In the genomic region with DNA sequence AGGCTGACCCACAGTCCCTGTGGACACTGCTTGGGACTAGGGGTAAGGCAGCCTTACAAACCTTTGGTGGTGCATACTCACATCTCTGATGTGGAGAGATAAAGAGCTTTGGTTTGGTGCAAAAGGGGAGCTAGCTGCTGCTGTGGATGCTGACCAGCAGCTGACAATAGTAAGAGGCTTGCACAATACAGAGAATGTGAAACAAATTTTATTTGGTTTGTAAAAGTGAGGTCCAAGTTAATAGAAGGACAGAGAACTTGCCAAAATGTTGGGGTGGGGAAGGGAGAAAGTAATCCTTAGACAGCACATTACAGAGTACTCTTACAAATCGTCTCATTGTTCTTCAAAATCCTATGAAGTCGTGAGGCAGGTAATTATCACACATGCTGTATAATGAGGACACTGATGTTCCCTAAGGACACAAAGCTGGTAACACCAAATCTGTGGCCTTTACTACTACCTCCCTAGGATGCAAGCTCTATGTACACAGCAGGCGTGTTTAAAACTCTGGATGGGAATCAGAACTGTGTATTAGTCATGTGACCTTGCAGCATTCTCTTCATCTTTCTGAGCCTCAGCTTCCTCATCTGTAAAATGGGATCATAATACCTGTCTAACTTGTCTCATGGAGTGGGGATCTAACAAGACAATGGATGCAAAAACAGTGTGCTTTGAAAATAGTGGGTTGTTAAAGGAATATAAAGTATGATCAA, we compare ENCODE assay signal across 20 cellular contexts. TPM values are rescaled to one million over a fixed set of nuclear protein-coding genes. Genes with fewer than 3 reads are reported as not detected.
A peak's percentile ranks its signal among the peaks of the same experiment; 100 is the strongest.
DNase-seq lines count a peak whose midpoint lies in the region; ATAC-seq, FAIRE-seq and TF ChIP-seq lines count a peak whose summit lies in the region.
"Had no signal": no experiment of that assay in that cellular context is flagged by ENCODE, and none has a peak within 500 bp of the region (broad histone marks: within the 10 kb centered on the region; RNA-seq: fewer than 3 reads in every experiment).

No MANE protein-coding gene starts in this region.

- no peak overlapping the region for H3K4me3 ChIP-seq in cardiac muscle cell
- no peak overlapping the region for H3K4me3 ChIP-seq in right cardiac atrium (ENCODE audit: low read length)
- H3K4me3 ChIP-seq in H1 (ENCODE audit: extremely low read depth in 1 of 4, insufficient read depth in 2 of 4, low read depth in 3 of 4, low read length in 4 of 4), result no peak overlapping the region
- H3K4me3 ChIP-seq: BLaER1, GM12878, Peyer's patch had no signal

- no peaks in the 10 kb centered on the region for H3K36me3 Mint-ChIP-seq in glutamatergic neuron (ENCODE audit: unreplicated experiment)
- H3K36me3 Mint-ChIP-seq in stimulated activated memory B cell treated with anti-CD40 and anti-IgM and Interleukin-4, amounts not matched to agents 10 μg/mL and 1 μg/mL and 100 μg/mL, for 72 hours, result peaks cover 24% of the 10 kb centered on the region

- no peak overlapping the region for H3K4me2 ChIP-seq in H1 (ENCODE audit: insufficient read depth in 1 of 2, low read depth in 2 of 2, low read length in 2 of 2)
- H3K4me2 ChIP-seq: BLaER1 had no signal

- H4K91ac ChIP-seq in H1 (replicated peaks; ENCODE audit: insufficient read length, low read length), result no peak overlapping the region

- H2BK12ac ChIP-seq in H1 (ENCODE audit: low read depth, low read length), result no peak overlapping the region

- H2BK20ac ChIP-seq in H1 (ENCODE audit: low read length), result no peak overlapping the region

- H3K4me1 Mint-ChIP-seq in glutamatergic neuron (ENCODE audit: low read depth, unreplicated experiment), result peaks cover 27% of the 10 kb centered on the region
- peaks cover 38% of the 10 kb centered on the region for H3K4me1 Mint-ChIP-seq in stimulated activated memory B cell treated with anti-CD40 and anti-IgM and Interleukin-4, amounts not matched to agents 10 μg/mL and 1 μg/mL and 100 μg/mL, for 72 hours

- CTCF ChIA-PET in H1 (lab: Charles Lee; ENCODE audit: partially characterized antibody), result interaction anchor here (0.9 to 1.4 kb wide), 5 partner anchors 19 to 91 kb away, joined by 3 to 4 read pairs (median 3); no protein-coding TSS in a partner anchor

- H3K79me2 ChIP-seq in H1 (ENCODE audit: control insufficient read depth in 1 of 2, insufficient read depth in 2 of 2, low read length in 2 of 2), result no peaks in the 10 kb centered on the region

- H3K27me3 ChIP-seq in cardiac muscle cell, result no peaks in the 10 kb centered on the region
- no peaks in the 10 kb centered on the region for H3K27me3 ChIP-seq in right cardiac atrium (ENCODE audit: control insufficient read depth, insufficient read depth)
- no peaks in the 10 kb centered on the region; a peak in 1 of 7 replicates for H3K27me3 ChIP-seq in H1 (replicated peaks in 1 of 4; ENCODE audit: control insufficient read depth in 3 of 4, extremely low read depth in 1 of 4, insufficient read depth in 3 of 4, low read length in 3 of 4)
- H3K27me3 ChIP-seq: BLaER1, Peyer's patch had no signal

- peak in 1 of 2 donors; percentile 44 for DNase-seq in cardiac muscle cell (ENCODE audit: low read depth in 1 of 2, low spot score in 1 of 2)
- DNase-seq in right cardiac atrium, result no peak
- no peak for DNase-seq in H1 (ENCODE audit: low read depth in 1 of 2, low spot score in 2 of 2)
- no peak for DNase-seq in glutamatergic neuron
- DNase-seq in OCI-M1 (lab: John Stamatoyannopoulos, UW), result no peak
- DNase-seq in activated T-cell treated with anti-CD3 and anti-CD28 coated beads, Interleukin-2, amount 50 U/mL, for 48 hours, result no peak
- DNase-seq: DND-41, GDM1, KG1, NCI-H1417 treated with DMSO at 0.1 percent for 48 hours, NCI-H1930, NCI-H510A, Peyer's patch had no signal

- no peak overlapping the region for H2BK120ac ChIP-seq in H1 (replicated peaks; ENCODE audit: low read depth, low read length)

- H3K4ac ChIP-seq in H1 (replicated peaks; ENCODE audit: insufficient read length, low read depth, low read length), result no peak overlapping the region

- TF ChIP-seq POLR2A in H1 (IDR thresholded peaks at IDR 0.05; ENCODE audit: control extremely low read depth in 1 of 2, low read depth in 2 of 2, low read length in 2 of 2), result no peak

- POLR2A ChIA-PET in H1 (lab: Charles Lee; ENCODE audit: partially characterized antibody), result interaction anchor here (0.6 kb wide), 1 partner anchor 15 kb away, joined by 3 read pairs; no protein-coding TSS in a partner anchor

- WGBS in right cardiac atrium, result 70% methylated on average over 3 of the region's 3 CpGs
- WGBS in H1 (ENCODE audit: extremely low coverage in 1 of 2, insufficient coverage in 1 of 2, insufficient read length in 1 of 2, insufficient replicate concordance in 2 of 2, low coverage in 1 of 2, low lambda C conversion rate in 2 of 2, missing lambda C conversion rate in 1 of 2), 2 experiments, result 85% methylated on average over 3 of the region's 3 CpGs; no CpG with 5 or more reads in 1 of the 2 experiments

- no peaks in the 10 kb centered on the region for H3K23me2 ChIP-seq in H1 (ENCODE audit: low read depth, low read length)

- H2BK15ac ChIP-seq in H1 (ENCODE audit: low read length), result no peak overlapping the region

- TF ChIP-seq CTCF in cardiac muscle cell (IDR thresholded peaks at IDR 0.05; ENCODE audit: low read depth, low read length) (no peak), H1 (IDR thresholded peaks at IDR 0.05; ENCODE audit: control extremely low read depth in 1 of 3, insufficient read depth in 1 of 3, low read depth in 1 of 3, low read length in 3 of 3) (no peak), glutamatergic neuron (IDR thresholded peaks at IDR 0.05; ENCODE audit: partially characterized antibody, unreplicated experiment) (no peak)

- peak overlapping the region; percentile 74 for H3K27ac Mint-ChIP-seq in glutamatergic neuron (ENCODE audit: unreplicated experiment)
- peak overlapping the region; percentile 50 for H3K27ac Mint-ChIP-seq in stimulated activated memory B cell treated with anti-CD40 and anti-IgM and Interleukin-4, amounts not matched to agents 10 μg/mL and 1 μg/mL and 100 μg/mL, for 72 hours

- no peaks in the 10 kb centered on the region for H3K79me1 ChIP-seq in H1 (ENCODE audit: low read depth, low read length)

- intact Hi-C loops in right cardiac atrium (cut with DNase I), result no loop called here

- no peak for ATAC-seq in right cardiac atrium
- no peak for ATAC-seq in stimulated activated memory B cell treated with anti-CD40 and anti-IgM and Interleukin-4, amounts not matched to agents 10 μg/mL and 1 μg/mL and 100 μg/mL, for 72 hours
- ATAC-seq in HG02678 (IDR thresholded peaks at IDR 0.05; ENCODE audit: unreplicated experiment), result no peak
- ATAC-seq: GM12878, HCT116 had no signal

- TF ChIP-seq RAD21 in H1 (IDR thresholded peaks at IDR 0.05 in 1 of 2, conservative IDR thresholded peaks at IDR 0.05 in 1 of 2; ENCODE audit: low read depth in 2 of 2, low read length in 2 of 2), result no peak

- no peak overlapping the region for H2BK5ac ChIP-seq in H1 (ENCODE audit: low read depth, low read length)

- no peak overlapping the region for H3K14ac ChIP-seq in H1 (ENCODE audit: insufficient read length)

- peaks cover 1% of the 10 kb centered on the region for H3K27me3 Mint-ChIP-seq in glutamatergic neuron (ENCODE audit: unreplicated experiment)
- no peaks in the 10 kb centered on the region for H3K27me3 Mint-ChIP-seq in stimulated activated memory B cell treated with anti-CD40 and anti-IgM and Interleukin-4, amounts not matched to agents 10 μg/mL and 1 μg/mL and 100 μg/mL, for 72 hours

- no peak overlapping the region for H4K5ac ChIP-seq in H1 (ENCODE audit: insufficient read length, low read depth, low read length)

- H3K56ac ChIP-seq in H1 (replicated peaks; ENCODE audit: insufficient read length, low read depth, low read length), result no peak overlapping the region

- H2AFZ ChIP-seq in H1 (ENCODE audit: low read length), result no peak overlapping the region

- no peak for TF ChIP-seq EP300 in H1 (IDR thresholded peaks at IDR 0.05; ENCODE audit: borderline replicate concordance in 1 of 2, low read depth in 2 of 2, low read length in 2 of 2)

- H3K27ac ChIP-seq in cardiac muscle cell (peak overlapping the region; percentile 34), right cardiac atrium (ENCODE audit: low read length) (no peak overlapping the region), H1 (ENCODE audit: low read depth, low read length) (no peak overlapping the region)
- H3K27ac ChIP-seq: 22Rv1, BLaER1, Peyer's patch had no signal

- H4K20me1 ChIP-seq in H1 (replicated peaks in 1 of 2; ENCODE audit: control insufficient read depth in 1 of 2, insufficient read depth in 2 of 2, low read length in 2 of 2), result no peaks in the 10 kb centered on the region
- H4K20me1 ChIP-seq: BLaER1 had no signal

- FAIRE-seq in H1 (lab: Jason Lieb, UNC), result no peak
- FAIRE-seq: GM12878, GM18507 had no signal

- H3K36me3 ChIP-seq in cardiac muscle cell, result peaks cover 6% of the 10 kb centered on the region
- H3K36me3 ChIP-seq in H1 (ENCODE audit: control insufficient read depth in 2 of 4, insufficient read depth in 4 of 4, low read length in 3 of 4), result no peaks in the 10 kb centered on the region
- H3K36me3 ChIP-seq: BLaER1, Peyer's patch had no signal

- H4K8ac ChIP-seq in H1 (ENCODE audit: extremely low read depth, insufficient read depth, low read length), result no peak overlapping the region

- H3K4me1 ChIP-seq in cardiac muscle cell (ENCODE audit: low read depth) (peaks cover 69% of the 10 kb centered on the region), right cardiac atrium (ENCODE audit: control insufficient read depth, insufficient read depth, low read length) (peaks cover 18% of the 10 kb centered on the region), H1 (replicated peaks in 1 of 4; ENCODE audit: control insufficient read depth in 3 of 4, insufficient read depth in 4 of 4, low read length in 3 of 4) (peaks cover 0 to 3% (median 0%) of the 10 kb centered on the region in 4 experiments; a peak in 2 of 7 replicates)
- H3K4me1 ChIP-seq: Peyer's patch had no signal

- no peak overlapping the region for H3K18ac ChIP-seq in H1 (ENCODE audit: extremely low read depth, low read length)

- no peak overlapping the region for H3K9ac ChIP-seq in H1 (replicated peaks in 1 of 4; ENCODE audit: extremely low read depth in 1 of 4, low read depth in 3 of 4, low read length in 3 of 4)
- H3K9ac ChIP-seq: BLaER1 had no signal

- peak overlapping the region; percentile 9 for H3K4me3 Mint-ChIP-seq in glutamatergic neuron (ENCODE audit: unreplicated experiment)
- no peak overlapping the region for H3K4me3 Mint-ChIP-seq in stimulated activated memory B cell treated with anti-CD40 and anti-IgM and Interleukin-4, amounts not matched to agents 10 μg/mL and 1 μg/mL and 100 μg/mL, for 72 hours

- no peak overlapping the region for H3K23ac ChIP-seq in H1 (ENCODE audit: insufficient read length)

- no peak overlapping the region for H2AK5ac ChIP-seq in H1 (ENCODE audit: low read depth, low read length)

- H3K9me3 Mint-ChIP-seq in glutamatergic neuron (ENCODE audit: unreplicated experiment), result peaks cover 6% of the 10 kb centered on the region
- no peaks in the 10 kb centered on the region for H3K9me3 Mint-ChIP-seq in stimulated activated memory B cell treated with anti-CD40 and anti-IgM and Interleukin-4, amounts not matched to agents 10 μg/mL and 1 μg/mL and 100 μg/mL, for 72 hours

- H3K9me3 ChIP-seq in cardiac muscle cell (ENCODE audit: low read depth) (no peaks in the 10 kb centered on the region), right cardiac atrium (ENCODE audit: control insufficient read depth, low read length) (no peaks in the 10 kb centered on the region), H1 (ENCODE audit: insufficient read depth in 2 of 2, low read depth in 1 of 2, low read length in 1 of 2) (no peaks in the 10 kb centered on the region)
- H3K9me3 ChIP-seq: BLaER1, Peyer's patch had no signal

RNA-seq across cellular contexts. Expression of a gene that starts 21.6 kb away (rescaled TPM):
- total RNA-seq in cardiac muscle cell (59.9 and 60.6 TPM in 2 replicates), right cardiac atrium (10 to 100 TPM; 41.3 to 52.3 (median 48.5) TPM), glutamatergic neuron (ENCODE audit: unreplicated experiment) (0.20 TPM)
- polyA plus RNA-seq in cardiac muscle cell (23.9 and 28.0 TPM in 2 replicates), right cardiac atrium (14.6 TPM), H1 (2011; rRNA removed) (1.1 and 2.3 TPM in 2 replicates)
- 4.9 and 7.6 TPM in 2 replicates for total RNA-seq in H1 (2021; fragmentation: NEBNext Ultra II Directional; extraction: Animal tissue kit (Norgen Biotek cat#: 25700))
- 1.8 TPM for polyA plus RNA-seq in H1 (2011; cell fraction: cytosol; rRNA removed)
- 2.4 TPM for polyA plus RNA-seq in H1 (2011; cell fraction: nucleus; rRNA removed)
- 1.3 to 2.2 TPM (median 2.0 TPM) in 4 replicates for polyA plus RNA-seq in H1 (2012, experiment 1 of 2)
- 0.96 TPM for polyA plus RNA-seq in H1 (2012, experiment 2 of 2)
- 1.7 TPM for polyA plus RNA-seq in H1 (2013, experiment 1 of 2)
- polyA plus RNA-seq in H1 (2013, experiment 2 of 2), result 1.6 TPM
- 4.4 and 8.3 TPM in 2 replicates for polyA minus RNA-seq in H1 (2011; rRNA and poly(A)+ RNA removed)
- 2.6 TPM for polyA minus RNA-seq in H1 (2011; cell fraction: cytosol; rRNA and poly(A)+ RNA removed)
- 3.2 TPM for polyA minus RNA-seq in H1 (2011; cell fraction: nucleus; rRNA and poly(A)+ RNA removed)
